Comparison of ENCODE assay signal across 27 cellular contexts in genomic region chr4:38381788-38382187, GRCh38.
DNase-seq lines count a peak whose midpoint lies in the region; ATAC-seq and TF ChIP-seq lines count a peak whose summit lies in the region.
"Had no signal": no experiment of that assay in that cellular context is flagged by ENCODE, and none has a peak within 500 bp of the region (broad histone marks: within the 10 kb centered on the region; RNA-seq: fewer than 3 reads in every experiment).

No MANE protein-coding gene starts in this region.

- H3K27me3 ChIP-seq in adrenal gland = no peaks in the 10 kb centered on the region
- no peaks in the 10 kb centered on the region for H3K27me3 ChIP-seq in osteoblast (ENCODE audit: insufficient read depth, low read length)
- H3K27me3 ChIP-seq: BLaER1, foreskin keratinocyte, hepatocyte, upper lobe of left lung had no signal

- TF ChIP-seq POLR2A in adrenal gland (IDR thresholded peaks at IDR 0.05) = no peak

- peaks cover 31 to 56% of the 10 kb centered on the region in 2 donors for H3K4me1 ChIP-seq in adrenal gland (replicated peaks in 1 of 2)
- peaks cover 3% of the 10 kb centered on the region for H3K4me1 ChIP-seq in osteoblast (ENCODE audit: insufficient read depth, low read length)
- H3K4me1 ChIP-seq: foreskin keratinocyte had no signal

- no peak overlapping the region for H3K4me2 ChIP-seq in osteoblast (ENCODE audit: insufficient read depth, low read length)
- H3K4me2 ChIP-seq: BLaER1 had no signal

- H3K36me3 ChIP-seq in adrenal gland (replicated peaks in 1 of 2) (no peaks in the 10 kb centered on the region), osteoblast (ENCODE audit: insufficient read depth, low read length) (no peaks in the 10 kb centered on the region)
- H3K36me3 ChIP-seq: BLaER1, lower lobe of right lung, upper lobe of left lung had no signal

- peak overlapping the region in 2 of 5 donors; percentile 20 to 61 for H3K27ac ChIP-seq in adrenal gland
- H3K27ac ChIP-seq in osteoblast (ENCODE audit: low read depth, low read length) = no peak overlapping the region
- H3K27ac ChIP-seq: BLaER1, foreskin keratinocyte, hepatocyte, lower lobe of right lung, upper lobe of left lung had no signal

- H4K20me1 ChIP-seq in osteoblast (ENCODE audit: insufficient read depth, low read length) = no peaks in the 10 kb centered on the region
- H4K20me1 ChIP-seq: BLaER1 had no signal

- intact Hi-C loops in adrenal gland (cut with DNase I) = no loop called here

- WGBS in adrenal gland, 4 donors = 36 to 68% (median 50%) methylated on average over 6 of the region's 6 CpGs

- H3K9me3 ChIP-seq in adrenal gland (replicated peaks in 1 of 3) (no peaks in the 10 kb centered on the region), osteoblast (ENCODE audit: low read depth, low read length) (no peaks in the 10 kb centered on the region)
- H3K9me3 ChIP-seq: BLaER1, lower lobe of right lung, mucosa of descending colon, upper lobe of left lung had no signal

- peak; percentile 46 for DNase-seq in AG08395 (ENCODE audit: low spot score)
- peak; percentile 39 to 74 (median 62) for DNase-seq in adrenal gland
- DNase-seq in fibroblast of the conjunctiva (ENCODE audit: low read depth) = peak; percentile 26
- no peak for DNase-seq in osteoblast (ENCODE audit: insufficient read length, low spot score, missing footprints)
- DNase-seq in HT-29 (ENCODE audit: low spot score) = no peak
- DNase-seq in left lobe of liver (ENCODE audit: low spot score) = no peak
- DNase-seq: activated CD4-positive, alpha-beta T cell treated with anti-CD3 and anti-CD28 coated beads for 48 hours; activated naive CD4-positive, alpha-beta T cell treated with Interleukin-2 at 50 U/mL for 16 hours; activated T-cell treated with anti-CD3 and anti-CD28 coated beads, Interleukin-2, amount 50 U/mL, for 4 hours; central memory CD4-positive, alpha-beta T cell; DMS79 treated with DMSO at 0.1 percent for 48 hours; foreskin keratinocyte; H7; lower lobe of right lung; mucosa of descending colon; NCI-H1694 treated with DMSO at 0.1 percent for 48 hours; NCI-H2171 treated with DMSO at 0.1 percent for 48 hours; NCI-H526 treated with DMSO at 0.1 percent for 48 hours; nephron progenitor cell; stimulated activated CD8-positive, alpha-beta memory T cell treated with anti-CD3 and anti-CD28 coated beads, Interleukin-4, amount 100 ng/mL, for 48 hours; upper lobe of left lung had no signal

- H3K79me2 ChIP-seq in osteoblast (ENCODE audit: insufficient read depth, low read length) = no peaks in the 10 kb centered on the region
- H3K79me2 ChIP-seq: hepatocyte, parathyroid adenoma had no signal

- TF ChIP-seq CTCF in adrenal gland (IDR thresholded peaks at IDR 0.05) = no peak
- no peak for TF ChIP-seq CTCF in osteoblast (IDR thresholded peaks at IDR 0.05; ENCODE audit: extremely low read depth, low read depth, low read length)

- no peak for ATAC-seq in GM19452 (IDR thresholded peaks at IDR 0.05; ENCODE audit: unreplicated experiment)
- no peak for ATAC-seq in HG02588 (IDR thresholded peaks at IDR 0.05; ENCODE audit: unreplicated experiment)
- no peak for ATAC-seq in left lobe of liver
- ATAC-seq: activated T-cell treated with anti-CD3 and anti-CD28 coated beads, Interleukin-2, amount 50 U/mL, for 4 hours; foreskin keratinocyte; GM12878; lower lobe of right lung; mucosa of descending colon had no signal

- H3K4me3 ChIP-seq in adrenal gland (no peak overlapping the region), osteoblast (ENCODE audit: insufficient read depth, low read length) (no peak overlapping the region)
- H3K4me3 ChIP-seq: BLaER1, GM12878, hepatocyte, lower lobe of right lung, mucosa of descending colon, upper lobe of left lung had no signal

- peak overlapping the region; percentile 12 for H2AFZ ChIP-seq in osteoblast (ENCODE audit: low read length)
- H2AFZ ChIP-seq: hepatocyte had no signal

Comparison
In these comparisons a context has a peak if more than half of its experiments do, and no peak if none do; other contexts are left out.
1. DNase-seq: peak in AG08395 (single experiment), adrenal gland (7 of 7) and fibroblast of the conjunctiva (single experiment); none in osteoblast (single experiment), HT-29 (single experiment) and left lobe of liver (single experiment).